1 cellular context compared by ENCODE assay signal in genomic region chr12:120292411-120292660, GRCh38.
TF ChIP-seq lines count a peak whose summit lies in the region.

No MANE protein-coding gene starts in this region.

TF ChIP-seq in K562, 482 proteins besides CTCF, POLR2A, EP300 and RAD21 (continued from another document and continues in another):
- no peak for TF ChIP-seq CHD7 (IDR thresholded peaks at IDR 0.05; ENCODE audit: low read depth, low read length)
- TF ChIP-seq ZNF239 (CRISPR knock-in tag; IDR thresholded peaks at IDR 0.05) = no peak
- TF ChIP-seq, protein P1, sequence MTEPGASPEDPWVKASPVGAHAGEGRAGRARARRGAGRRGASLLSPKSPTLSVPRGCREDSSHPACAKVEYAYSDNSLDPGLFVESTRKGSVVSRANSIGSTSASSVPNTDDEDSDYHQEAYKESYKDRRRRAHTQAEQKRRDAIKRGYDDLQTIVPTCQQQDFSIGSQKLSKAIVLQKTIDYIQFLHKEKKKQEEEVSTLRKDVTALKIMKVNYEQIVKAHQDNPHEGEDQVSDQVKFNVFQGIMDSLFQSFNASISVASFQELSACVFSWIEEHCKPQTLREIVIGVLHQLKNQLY (CRISPR knock-in tag; conservative IDR thresholded peaks at IDR 0.05) = no peak
- no peak for TF ChIP-seq HNRNPH1 (optimal IDR thresholded peaks at IDR 0.05; ENCODE audit: low read depth, low read length)
- TF ChIP-seq TAF7 (tag; IDR thresholded peaks at IDR 0.05) = no peak
- TF ChIP-seq ZNF197 (CRISPR knock-in tag; IDR thresholded peaks at IDR 0.05; ENCODE audit: low read depth) = peak; percentile 65
- TF ChIP-seq YBX1 (IDR thresholded peaks at IDR 0.05) = no peak
- no peak for TF ChIP-seq TCFL5 (CRISPR knock-in tag; conservative IDR thresholded peaks at IDR 0.05)
- TF ChIP-seq ZC3H4 (CRISPR knock-in tag; IDR thresholded peaks at IDR 0.05; ENCODE audit: borderline replicate concordance) = no peak
- no peak for TF ChIP-seq FOXP1 (CRISPR knock-in tag; IDR thresholded peaks at IDR 0.05)
- no peak for TF ChIP-seq ZNF644 (tag; IDR thresholded peaks at IDR 0.05; ENCODE audit: low read depth)
- no peak for TF ChIP-seq BACH1 (tag; IDR thresholded peaks at IDR 0.05)
- no peak for TF ChIP-seq CEBPG (CRISPR knock-in tag; IDR thresholded peaks at IDR 0.05)
- peak in 1 of 2 experiments; percentile 60; a peak in 1 of 4 replicates for TF ChIP-seq CEBPG (tag; conservative IDR thresholded peaks at IDR 0.05 in 1 of 2, IDR thresholded peaks at IDR 0.05 in 1 of 2)
- TF ChIP-seq RNF2 (IDR thresholded peaks at IDR 0.05) = no peak
- TF ChIP-seq RBFOX2 (IDR thresholded peaks at IDR 0.05; ENCODE audit: low read depth, low read length) = no peak; the same call in 1 of the 2 replicates
- TF ChIP-seq NFXL1 (CRISPR knock-in tag; IDR thresholded peaks at IDR 0.05) = no peak
- no peak for TF ChIP-seq SREBF2 (CRISPR knock-in tag; IDR thresholded peaks at IDR 0.05)
- no peak for TF ChIP-seq TSC22D4 (tag; IDR thresholded peaks at IDR 0.05)
- no peak for TF ChIP-seq ATF1 (CRISPR knock-in tag; IDR thresholded peaks at IDR 0.05)
- no peak for TF ChIP-seq ATF1 (tag; IDR thresholded peaks at IDR 0.05)
- TF ChIP-seq HMG20B (CRISPR knock-in tag; IDR thresholded peaks at IDR 0.05) = no peak
- no peak for TF ChIP-seq NFE2 (IDR thresholded peaks at IDR 0.05; ENCODE audit: low read depth)
- TF ChIP-seq STAT5A (IDR thresholded peaks at IDR 0.05; ENCODE audit: borderline replicate concordance, low read length) = no peak
- TF ChIP-seq PPARD (CRISPR knock-in tag; IDR thresholded peaks at IDR 0.05) = no peak
- TF ChIP-seq ELF4 (CRISPR knock-in tag; IDR thresholded peaks at IDR 0.05) = no peak
- TF ChIP-seq ZNF561 (CRISPR knock-in tag; conservative IDR thresholded peaks at IDR 0.05) = no peak
- 0 out of 2 replicates have a peak, but pooled peaks have one; percentile 4 for TF ChIP-seq NCOA1 (IDR thresholded peaks at IDR 0.05; ENCODE audit: low read depth)
- TF ChIP-seq ZFX (CRISPR knock-in tag; IDR thresholded peaks at IDR 0.05) = no peak
- no peak for TF ChIP-seq EP400 (IDR thresholded peaks at IDR 0.05)
- no peak for TF ChIP-seq POLR3G (IDR thresholded peaks at IDR 0.05; ENCODE audit: extremely low read depth, insufficient read length, insufficient replicate concordance)
- 0 out of 2 replicates have a peak, but pooled peaks have one; percentile 48 for TF ChIP-seq SMARCA5 (IDR thresholded peaks at IDR 0.05)
- TF ChIP-seq ZBTB7A (IDR thresholded peaks at IDR 0.05; ENCODE audit: borderline replicate concordance, control insufficient read depth, low read depth, low read length) = no peak
- no peak for TF ChIP-seq ZNF740 (CRISPR knock-in tag; IDR thresholded peaks at IDR 0.05)
- TF ChIP-seq ZNF740 (tag; IDR thresholded peaks at IDR 0.05) = no peak
- TF ChIP-seq SP1 (CRISPR knock-in tag; IDR thresholded peaks at IDR 0.05) = no peak
- TF ChIP-seq STAT5B (CRISPR knock-in tag; IDR thresholded peaks at IDR 0.05) = no peak
- TF ChIP-seq HDAC8 (tag; IDR thresholded peaks at IDR 0.05) = no peak
- TF ChIP-seq E2F6 (IDR thresholded peaks at IDR 0.05; ENCODE audit: borderline replicate concordance in 1 of 2, extremely low read depth in 1 of 2, insufficient read depth in 1 of 2, insufficient read length in 1 of 2, low read depth in 1 of 2, low read length in 1 of 2, poor library complexity in 1 of 2, severe bottlenecking in 1 of 2) = no peak
- no peak for TF ChIP-seq C11orf30 (IDR thresholded peaks at IDR 0.05; ENCODE audit: low read depth)
- TF ChIP-seq, protein P2, sequence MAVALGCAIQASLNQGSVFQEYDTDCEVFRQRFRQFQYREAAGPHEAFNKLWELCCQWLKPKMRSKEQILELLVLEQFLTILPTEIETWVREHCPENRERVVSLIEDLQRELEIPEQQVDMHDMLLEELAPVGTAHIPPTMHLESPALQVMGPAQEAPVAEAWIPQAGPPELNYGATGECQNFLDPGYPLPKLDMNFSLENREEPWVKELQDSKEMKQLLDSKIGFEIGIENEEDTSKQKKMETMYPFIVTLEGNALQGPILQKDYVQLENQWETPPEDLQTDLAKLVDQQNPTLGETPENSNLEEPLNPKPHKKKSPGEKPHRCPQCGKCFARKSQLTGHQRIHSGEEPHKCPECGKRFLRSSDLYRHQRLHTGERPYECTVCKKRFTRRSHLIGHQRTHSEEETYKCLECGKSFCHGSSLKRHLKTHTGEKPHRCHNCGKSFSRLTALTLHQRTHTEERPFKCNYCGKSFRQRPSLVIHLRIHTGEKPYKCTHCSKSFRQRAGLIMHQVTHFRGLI (CRISPR knock-in tag; IDR thresholded peaks at IDR 0.05) = no peak
- TF ChIP-seq HDGF (IDR thresholded peaks at IDR 0.05) = no peak
- no peak for TF ChIP-seq CBX5 (IDR thresholded peaks at IDR 0.05; ENCODE audit: borderline replicate concordance, low read depth)
- TF ChIP-seq BHLHE40 (IDR thresholded peaks at IDR 0.05; ENCODE audit: low read length) = no peak
- TF ChIP-seq ZNF778 (CRISPR knock-in tag; IDR thresholded peaks at IDR 0.05) = no peak
- no peak for TF ChIP-seq PHTF2 (CRISPR knock-in tag; IDR thresholded peaks at IDR 0.05)
- no peak for TF ChIP-seq ZFPM2 (CRISPR knock-in tag; IDR thresholded peaks at IDR 0.05)
- TF ChIP-seq GTF3C2 (IDR thresholded peaks at IDR 0.05; ENCODE audit: borderline replicate concordance, extremely low read depth, insufficient read length) = peak; percentile 83
- TF ChIP-seq TGIF2 (CRISPR knock-in tag; IDR thresholded peaks at IDR 0.05) = 0 out of 2 replicates have a peak, but pooled peaks have one; percentile 42
- TF ChIP-seq TARDBP (IDR thresholded peaks at IDR 0.05) = no peak
- TF ChIP-seq DDX20 (tag; IDR thresholded peaks at IDR 0.05; ENCODE audit: low read depth) = no peak
- TF ChIP-seq ASH1L (IDR thresholded peaks at IDR 0.05; ENCODE audit: borderline replicate concordance, low read depth, partially characterized antibody) = no peak
- 0 out of 2 replicates have a peak, but pooled peaks have one; percentile 0 for TF ChIP-seq USF2 (CRISPR knock-in tag; IDR thresholded peaks at IDR 0.05)
- no peak for TF ChIP-seq ZZZ3 (IDR thresholded peaks at IDR 0.05)
